In the genomic region with DNA sequence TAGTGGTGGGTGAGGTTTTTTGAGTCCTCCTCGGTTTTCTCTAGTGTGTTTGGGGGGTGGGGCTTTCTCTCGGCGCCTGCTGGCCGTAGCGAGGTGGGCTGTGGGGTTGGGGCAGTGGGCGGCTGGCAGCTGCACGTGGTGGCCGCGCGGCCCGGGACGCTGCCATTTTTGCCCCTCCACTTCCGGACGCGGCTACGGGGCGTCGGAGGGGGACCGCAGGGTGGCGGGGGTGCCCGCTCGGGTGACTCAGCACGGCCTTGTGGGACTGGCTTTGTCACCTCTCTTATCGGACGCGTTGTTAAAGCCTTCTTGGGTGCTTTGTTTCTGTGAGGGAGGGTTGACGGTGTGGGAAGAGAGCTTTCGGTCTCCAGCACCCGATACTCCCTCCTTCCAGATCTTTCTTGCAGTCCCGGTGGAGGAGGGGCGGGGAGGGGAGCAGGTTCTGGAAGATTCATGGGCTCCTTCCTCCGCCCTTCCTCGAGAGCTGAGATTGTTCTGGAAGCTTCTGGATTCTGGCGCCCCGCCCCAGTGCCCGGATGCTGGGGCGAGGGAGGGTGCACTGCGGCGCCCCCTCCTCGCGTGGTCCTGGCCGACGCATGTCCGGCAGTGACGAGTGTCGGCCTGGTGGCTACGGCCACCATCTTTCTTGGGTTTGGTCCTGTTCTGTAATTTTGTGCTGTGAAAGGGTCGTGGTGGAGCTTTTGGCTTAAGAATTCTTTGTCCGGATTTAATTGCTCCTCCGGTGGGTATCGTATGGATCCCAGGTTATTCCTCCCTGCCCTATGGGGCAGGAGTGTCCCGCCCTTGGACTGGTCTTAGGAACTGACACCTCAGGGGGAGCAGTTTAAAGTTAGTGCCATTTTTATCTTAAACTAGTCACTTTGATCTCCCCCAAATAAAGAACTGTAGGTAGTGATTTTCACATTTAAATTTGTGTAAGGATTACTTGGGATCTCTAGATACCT, we compare ENCODE assay signal across 1 cellular context.
A peak's percentile ranks its signal among the peaks of the same experiment; 100 is the strongest.
TF ChIP-seq lines count a peak whose summit lies in the region.

No MANE protein-coding gene starts in this region.

TF ChIP-seq in HepG2, 621 proteins besides CTCF, POLR2A, EP300 and RAD21 (continued from another document and continues in another):
- TF ChIP-seq ZBTB2 (CRISPR knock-in tag; IDR thresholded peaks at IDR 0.05; ENCODE audit: low read depth) = no peak
- TF ChIP-seq ZSCAN30 (CRISPR knock-in tag; IDR thresholded peaks at IDR 0.05) = peak; percentile 74
- TF ChIP-seq IRF2 (CRISPR knock-in tag; IDR thresholded peaks at IDR 0.05) = peak; percentile 36; the same call in 1 of the 2 replicates
- no peak for TF ChIP-seq ZNF784 (CRISPR knock-in tag; IDR thresholded peaks at IDR 0.05; ENCODE audit: borderline replicate concordance)
- no peak for TF ChIP-seq NKX3-1 (CRISPR knock-in tag; IDR thresholded peaks at IDR 0.05)
- TF ChIP-seq, protein P1, sequence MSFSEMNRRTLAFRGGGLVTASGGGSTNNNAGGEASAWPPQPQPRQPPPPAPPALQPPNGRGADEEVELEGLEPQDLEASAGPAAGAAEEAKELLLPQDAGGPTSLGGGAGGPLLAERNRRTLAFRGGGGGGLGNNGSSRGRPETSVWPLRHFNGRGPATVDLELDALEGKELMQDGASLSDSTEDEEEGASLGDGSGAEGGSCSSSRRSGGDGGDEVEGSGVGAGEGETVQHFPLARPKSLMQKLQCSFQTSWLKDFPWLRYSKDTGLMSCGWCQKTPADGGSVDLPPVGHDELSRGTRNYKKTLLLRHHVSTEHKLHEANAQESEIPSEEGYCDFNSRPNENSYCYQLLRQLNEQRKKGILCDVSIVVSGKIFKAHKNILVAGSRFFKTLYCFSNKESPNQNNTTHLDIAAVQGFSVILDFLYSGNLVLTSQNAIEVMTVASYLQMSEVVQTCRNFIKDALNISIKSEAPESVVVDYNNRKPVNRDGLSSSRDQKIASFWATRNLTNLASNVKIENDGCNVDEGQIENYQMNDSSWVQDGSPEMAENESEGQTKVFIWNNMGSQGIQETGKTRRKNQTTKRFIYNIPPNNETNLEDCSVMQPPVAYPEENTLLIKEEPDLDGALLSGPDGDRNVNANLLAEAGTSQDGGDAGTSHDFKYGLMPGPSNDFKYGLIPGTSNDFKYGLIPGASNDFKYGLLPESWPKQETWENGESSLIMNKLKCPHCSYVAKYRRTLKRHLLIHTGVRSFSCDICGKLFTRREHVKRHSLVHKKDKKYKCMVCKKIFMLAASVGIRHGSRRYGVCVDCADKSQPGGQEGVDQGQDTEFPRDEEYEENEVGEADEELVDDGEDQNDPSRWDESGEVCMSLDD (CRISPR knock-in tag; IDR thresholded peaks at IDR 0.05; ENCODE audit: borderline replicate concordance) = no peak; the same call in 1 of the 2 replicates
- peak; percentile 54; the same call in 1 of the 2 replicates for TF ChIP-seq ZNF230 (CRISPR knock-in tag; IDR thresholded peaks at IDR 0.05)
- TF ChIP-seq ZNF770 (CRISPR knock-in tag; IDR thresholded peaks at IDR 0.05) = no peak
- peak; percentile 77; the same call in 1 of the 2 replicates for TF ChIP-seq NFE2 (CRISPR knock-in tag; IDR thresholded peaks at IDR 0.05)
- no peak for TF ChIP-seq MIXL1 (CRISPR knock-in tag; IDR thresholded peaks at IDR 0.05)
- TF ChIP-seq ZNF792 (CRISPR knock-in tag; IDR thresholded peaks at IDR 0.05) = no peak; the same call in 1 of the 2 replicates
- no peak for TF ChIP-seq ARID2 (CRISPR knock-in tag; IDR thresholded peaks at IDR 0.05; ENCODE audit: borderline replicate concordance)
- no peak for TF ChIP-seq MATR3 (CRISPR knock-in tag; IDR thresholded peaks at IDR 0.05)
- no peak for TF ChIP-seq TBP (CRISPR knock-in tag; IDR thresholded peaks at IDR 0.05)
- peak; percentile 26 for TF ChIP-seq PCBP2 (optimal IDR thresholded peaks at IDR 0.05; ENCODE audit: low read depth, low read length, poor library complexity, severe bottlenecking)
- TF ChIP-seq RBM39 (IDR thresholded peaks at IDR 0.05; ENCODE audit: low read depth, low read length, poor library complexity, severe bottlenecking) = peak; percentile 95
- TF ChIP-seq ZNF558 (CRISPR knock-in tag; IDR thresholded peaks at IDR 0.05; ENCODE audit: borderline replicate concordance) = no peak; the same call in 1 of the 2 replicates
- peak; percentile 56; the same call in 1 of the 2 replicates for TF ChIP-seq HOXA3 (CRISPR knock-in tag; IDR thresholded peaks at IDR 0.05)
- peak; percentile 93 for TF ChIP-seq PATZ1 (CRISPR knock-in tag; IDR thresholded peaks at IDR 0.05)
- TF ChIP-seq ZNF484 (CRISPR knock-in tag; IDR thresholded peaks at IDR 0.05; ENCODE audit: borderline replicate concordance, low read depth) = no peak
- TF ChIP-seq XRCC5 (optimal IDR thresholded peaks at IDR 0.05; ENCODE audit: low read length) = no peak
- 0 out of 2 replicates have a peak, but pooled peaks have one; percentile 6 for TF ChIP-seq PAX8 (CRISPR knock-in tag; IDR thresholded peaks at IDR 0.05; ENCODE audit: borderline replicate concordance)
- no peak; the same call in 1 of the 2 replicates for TF ChIP-seq GLI4 (CRISPR knock-in tag; IDR thresholded peaks at IDR 0.05; ENCODE audit: borderline replicate concordance)
- no peak for TF ChIP-seq ZNF552 (CRISPR knock-in tag; IDR thresholded peaks at IDR 0.05; ENCODE audit: borderline replicate concordance)
- no peak for TF ChIP-seq CHD2 (IDR thresholded peaks at IDR 0.05; ENCODE audit: low read depth, low read length)
- TF ChIP-seq ZNF225 (CRISPR knock-in tag; IDR thresholded peaks at IDR 0.05) = no peak; the same call in 1 of the 2 replicates
- no peak for TF ChIP-seq ZNF746 (CRISPR knock-in tag; IDR thresholded peaks at IDR 0.05)
- no peak for TF ChIP-seq ZNF562 (CRISPR knock-in tag; IDR thresholded peaks at IDR 0.05; ENCODE audit: borderline replicate concordance)
- no peak; the same call in 1 of the 2 replicates for TF ChIP-seq MED13 (CRISPR knock-in tag; IDR thresholded peaks at IDR 0.05)
- no peak for TF ChIP-seq SIX1 (CRISPR knock-in tag; IDR thresholded peaks at IDR 0.05; ENCODE audit: borderline replicate concordance)
- TF ChIP-seq ZZZ3 (CRISPR knock-in tag; IDR thresholded peaks at IDR 0.05; ENCODE audit: borderline replicate concordance) = no peak
- TF ChIP-seq ZNF180 (CRISPR knock-in tag; IDR thresholded peaks at IDR 0.05; ENCODE audit: borderline replicate concordance, low read depth) = no peak; the same call in 1 of the 2 replicates
- TF ChIP-seq ZSCAN22 (CRISPR knock-in tag; IDR thresholded peaks at IDR 0.05) = no peak
- TF ChIP-seq TCF7 (IDR thresholded peaks at IDR 0.05; ENCODE audit: low read depth) = no peak
- no peak for TF ChIP-seq HOXA5 (CRISPR knock-in tag; IDR thresholded peaks at IDR 0.05)
- no peak; the same call in 1 of the 2 replicates for TF ChIP-seq BORCS8-MEF2B (CRISPR knock-in tag; IDR thresholded peaks at IDR 0.05)
- TF ChIP-seq, protein P2, sequence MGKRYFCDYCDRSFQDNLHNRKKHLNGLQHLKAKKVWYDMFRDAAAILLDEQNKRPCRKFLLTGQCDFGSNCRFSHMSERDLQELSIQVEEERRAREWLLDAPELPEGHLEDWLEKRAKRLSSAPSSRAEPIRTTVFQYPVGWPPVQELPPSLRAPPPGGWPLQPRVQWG (CRISPR knock-in tag; IDR thresholded peaks at IDR 0.05; ENCODE audit: borderline replicate concordance, low read depth) = 0 out of 2 replicates have a peak, but pooled peaks have one; percentile 58
- no peak for TF ChIP-seq ZNF652 (CRISPR knock-in tag; IDR thresholded peaks at IDR 0.05; ENCODE audit: borderline replicate concordance, low read depth)
- TF ChIP-seq NFKBIZ (CRISPR knock-in tag; IDR thresholded peaks at IDR 0.05) = no peak
- no peak for TF ChIP-seq ZNF292 (CRISPR knock-in tag; IDR thresholded peaks at IDR 0.05; ENCODE audit: borderline replicate concordance, low read depth)
- TF ChIP-seq CBFB (CRISPR knock-in tag; IDR thresholded peaks at IDR 0.05) = no peak
- TF ChIP-seq, protein P3, sequence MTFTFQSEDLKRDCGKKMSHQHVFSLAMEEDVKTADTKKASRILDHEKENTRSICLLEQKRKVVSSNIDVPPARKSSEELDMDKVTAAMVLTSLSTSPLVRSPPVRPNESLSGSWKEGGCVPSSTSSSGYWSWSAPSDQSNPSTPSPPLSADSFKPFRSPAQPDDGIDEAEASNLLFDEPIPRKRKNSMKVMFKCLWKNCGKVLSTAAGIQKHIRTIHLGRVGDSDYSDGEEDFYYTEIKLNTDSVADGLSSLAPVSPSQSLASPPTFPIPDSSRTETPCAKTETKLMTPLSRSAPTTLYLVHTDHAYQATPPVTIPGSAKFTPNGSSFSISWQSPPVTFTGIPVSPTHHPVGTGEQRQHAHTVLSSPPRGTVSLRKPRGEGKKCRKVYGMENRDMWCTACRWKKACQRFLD (CRISPR knock-in tag; IDR thresholded peaks at IDR 0.05; ENCODE audit: borderline replicate concordance) = no peak
- no peak; the same call in 1 of the 2 replicates for TF ChIP-seq ZNF556 (CRISPR knock-in tag; IDR thresholded peaks at IDR 0.05; ENCODE audit: borderline replicate concordance)
- no peak for TF ChIP-seq KAT2B (IDR thresholded peaks at IDR 0.05; ENCODE audit: borderline replicate concordance, low read depth, low read length)
- TF ChIP-seq U2AF2 (IDR thresholded peaks at IDR 0.05; ENCODE audit: low read depth, low read length) = no peak
- TF ChIP-seq ZNF317 (CRISPR knock-in tag; IDR thresholded peaks at IDR 0.05) = peak; percentile 32; the same call in 1 of the 2 replicates
- no peak for TF ChIP-seq ZBTB7B (CRISPR knock-in tag; IDR thresholded peaks at IDR 0.05)
- no peak for TF ChIP-seq ZNF775 (CRISPR knock-in tag; IDR thresholded peaks at IDR 0.05; ENCODE audit: borderline replicate concordance)
- TF ChIP-seq, protein P4, sequence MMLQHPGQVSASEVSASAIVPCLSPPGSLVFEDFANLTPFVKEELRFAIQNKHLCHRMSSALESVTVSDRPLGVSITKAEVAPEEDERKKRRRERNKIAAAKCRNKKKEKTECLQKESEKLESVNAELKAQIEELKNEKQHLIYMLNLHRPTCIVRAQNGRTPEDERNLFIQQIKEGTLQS (CRISPR knock-in tag; IDR thresholded peaks at IDR 0.05) = no peak
- TF ChIP-seq NCOR1 (IDR thresholded peaks at IDR 0.05; ENCODE audit: borderline replicate concordance, low read length) = no peak; the same call in 1 of the 2 replicates
- TF ChIP-seq ISX (CRISPR knock-in tag; conservative IDR thresholded peaks at IDR 0.05) = no peak
- no peak; the same call in 1 of the 2 replicates for TF ChIP-seq TFDP1 (CRISPR knock-in tag; IDR thresholded peaks at IDR 0.05; ENCODE audit: borderline replicate concordance)
- peak; percentile 23; the same call in 1 of the 2 replicates for TF ChIP-seq ZFX (CRISPR knock-in tag; IDR thresholded peaks at IDR 0.05; ENCODE audit: low read depth)
- no peak; the same call in 1 of the 2 replicates for TF ChIP-seq ZNF329 (CRISPR knock-in tag; IDR thresholded peaks at IDR 0.05; ENCODE audit: low read depth)
- TF ChIP-seq KDM2A (CRISPR knock-in tag; IDR thresholded peaks at IDR 0.05; ENCODE audit: borderline replicate concordance, low read depth) = peak; percentile 58; the same call in 1 of the 2 replicates
- no peak for TF ChIP-seq ZNF850 (CRISPR knock-in tag; conservative IDR thresholded peaks at IDR 0.05)
- no peak for TF ChIP-seq ZNF264 (CRISPR knock-in tag; IDR thresholded peaks at IDR 0.05)
- no peak for TF ChIP-seq PHF5A (CRISPR knock-in tag; IDR thresholded peaks at IDR 0.05; ENCODE audit: low read depth, unreplicated experiment)
